Comparison of ENCODE assay signal across 8 cellular contexts in genomic region chr16:67993207-67994036, GRCh38. TPM values are rescaled to one million over a fixed set of nuclear protein-coding genes. Genes with fewer than 3 reads are reported as not detected.
A peak's percentile ranks its signal among the peaks of the same experiment; 100 is the strongest.
DNase-seq lines count a peak whose midpoint lies in the region; ATAC-seq and TF ChIP-seq lines count a peak whose summit lies in the region.

No MANE protein-coding gene starts in this region.

- H3K27me3 ChIP-seq in endodermal cell (ENCODE audit: control insufficient read depth, insufficient read depth, low read length, poor library complexity, severe bottlenecking) (peaks cover 9% of the 10 kb centered on the region), mucosa of rectum (ENCODE audit: control insufficient read depth in 2 of 2, insufficient read depth in 2 of 2, low read length in 2 of 2) (no peaks in the 10 kb centered on the region)

- H3K36me3 ChIP-seq in endodermal cell (ENCODE audit: control insufficient read depth, insufficient read depth, low read length) (no peaks in the 10 kb centered on the region), mucosa of rectum (ENCODE audit: control insufficient read depth in 2 of 2, insufficient read depth in 2 of 2, low read length in 2 of 2) (no peaks in the 10 kb centered on the region)

- H3K9ac ChIP-seq in endodermal cell (ENCODE audit: extremely low read depth, low read length, poor library complexity, severe bottlenecking) (no peak overlapping the region), mucosa of rectum (ENCODE audit: low read depth in 1 of 2, low read length in 2 of 2) (peak overlapping the region; percentile 38 to 71)

- H3K36me3 Mint-ChIP-seq in activated CD8-positive, alpha-beta memory T cell treated with anti-CD3 and anti-CD28 coated beads, Interleukin-2, amount 10 ng/mL, durations not matched to agents 7 days and 5 days, result peaks cover 4% of the 10 kb centered on the region
- no peaks in the 10 kb centered on the region for H3K36me3 Mint-ChIP-seq in endodermal cell (ENCODE audit: low read depth)

- peak overlapping the region; percentile 63 for H3K4me3 Mint-ChIP-seq in activated CD8-positive, alpha-beta memory T cell treated with anti-CD3 and anti-CD28 coated beads, Interleukin-2, amount 10 ng/mL, durations not matched to agents 7 days and 5 days
- H3K4me3 Mint-ChIP-seq in endodermal cell, result no peak overlapping the region

- CTCF ChIA-PET in activated CD8-positive, alpha-beta memory T cell treated with anti-CD3 and anti-CD28 coated beads, Interleukin-2, amount 10 ng/mL, durations not matched to agents 7 days and 5 days (lab: Charles Lee), result interaction anchor here (0.8 to 4.7 kb wide), 14 partner anchors 8 to 94 kb away, joined by 3 to 18 read pairs (median 5); no protein-coding TSS in a partner anchor

- no peak overlapping the region for H3K27ac ChIP-seq in endodermal cell (ENCODE audit: low read depth, low read length)
- peak overlapping the region; percentile 41 to 52 for H3K27ac ChIP-seq in mucosa of rectum (ENCODE audit: low read depth in 2 of 2, low read length in 2 of 2)

- no peaks in the 10 kb centered on the region for H3K9me3 Mint-ChIP-seq in activated CD8-positive, alpha-beta memory T cell treated with anti-CD3 and anti-CD28 coated beads, Interleukin-2, amount 10 ng/mL, durations not matched to agents 7 days and 5 days (ENCODE audit: low read depth)
- no peaks in the 10 kb centered on the region for H3K9me3 Mint-ChIP-seq in endodermal cell

- no peaks in the 10 kb centered on the region for H3K27me3 Mint-ChIP-seq in activated CD8-positive, alpha-beta memory T cell treated with anti-CD3 and anti-CD28 coated beads, Interleukin-2, amount 10 ng/mL, durations not matched to agents 7 days and 5 days
- peaks cover 22% of the 10 kb centered on the region for H3K27me3 Mint-ChIP-seq in endodermal cell (ENCODE audit: insufficient read depth)

- DNase-seq in AG20443 (ENCODE audit: low spot score) (peak; percentile 94), NCI-H82 treated with DMSO at 0.1 percent for 48 hours (lab: John Stamatoyannopoulos, UW; ENCODE audit: unreplicated experiment) (peak; percentile 46), endodermal cell (peak; percentile 93)
- peak; percentile 88 for DNase-seq in activated CD8-positive, alpha-beta memory T cell treated with anti-CD3 and anti-CD28 coated beads, Interleukin-2, amount 10 ng/mL, durations not matched to agents 7 days and 5 days
- DNase-seq in stimulated activated CD8-positive, alpha-beta memory T cell treated with anti-CD3 and anti-CD28 coated beads, Interleukin-4, amount 100 ng/mL, for 1 hour (ENCODE audit: low read depth in 2 of 2, low spot score in 1 of 2), result peak; percentile 46 to 59

- H3K4me1 Mint-ChIP-seq in activated CD8-positive, alpha-beta memory T cell treated with anti-CD3 and anti-CD28 coated beads, Interleukin-2, amount 10 ng/mL, durations not matched to agents 7 days and 5 days, result peaks cover 34% of the 10 kb centered on the region
- no peaks in the 10 kb centered on the region for H3K4me1 Mint-ChIP-seq in endodermal cell

- TF ChIP-seq CTCF in endodermal cell (conservative IDR thresholded peaks at IDR 0.05), result peak; percentile 100

- ATAC-seq in GM19035 (IDR thresholded peaks at IDR 0.05; ENCODE audit: unreplicated experiment) (peak; percentile 77), HG03280 (IDR thresholded peaks at IDR 0.05; ENCODE audit: unreplicated experiment) (peak; percentile 80)
- ATAC-seq in activated CD8-positive, alpha-beta memory T cell treated with anti-CD3 and anti-CD28 coated beads, Interleukin-2, amount 10 ng/mL, durations not matched to agents 7 days and 5 days, result peak; percentile 91

- peak overlapping the region; percentile 96 for H3K27ac Mint-ChIP-seq in activated CD8-positive, alpha-beta memory T cell treated with anti-CD3 and anti-CD28 coated beads, Interleukin-2, amount 10 ng/mL, durations not matched to agents 7 days and 5 days
- H3K27ac Mint-ChIP-seq in endodermal cell, result no peak overlapping the region

- 20 to 28% methylated on average over 29 to 38 of the region's 38 CpGs for WGBS in endodermal cell (ENCODE audit: insufficient coverage in 1 of 2, insufficient read length in 1 of 2), 2 experiments

- H3K4me1 ChIP-seq in endodermal cell (ENCODE audit: control insufficient read depth, insufficient read depth, low read length) (no peaks in the 10 kb centered on the region), mucosa of rectum (ENCODE audit: control insufficient read depth in 2 of 2, insufficient read depth in 2 of 2, low read length in 2 of 2) (peaks cover 10% of the 10 kb centered on the region in 2 donors)

- H3K4me3 ChIP-seq in endodermal cell (ENCODE audit: low read length) (no peak overlapping the region), mucosa of rectum (ENCODE audit: low read length in 2 of 2) (peak overlapping the region; percentile 33 to 68)

- H3K9me3 ChIP-seq in endodermal cell (ENCODE audit: control insufficient read depth, low read length) (no peaks in the 10 kb centered on the region), mucosa of rectum (ENCODE audit: control insufficient read depth in 2 of 2, low read length in 2 of 2) (no peaks in the 10 kb centered on the region)

RNA-seq across cellular contexts. Expression of gene DPEP2, which starts 5.9 kb away (rescaled TPM):
- 1 to 10 TPM; 4.5 to 4.7 TPM for total RNA-seq in activated CD8-positive, alpha-beta memory T cell treated with anti-CD3 and anti-CD28 coated beads, Interleukin-2, amount 10 ng/mL, durations not matched to agents 7 days and 5 days
- under 1 TPM in 1 of 2 donors, not detected in 1; 0.20 TPM for total RNA-seq in endodermal cell
- polyA plus RNA-seq in endodermal cell (2013, experiment 1 of 2), result not detected
- not detected for polyA plus RNA-seq in endodermal cell (2013, experiment 2 of 2)

RNA-seq across cellular contexts. Expression of gene DPEP3, which starts 13.1 kb away (rescaled TPM):
- total RNA-seq in activated CD8-positive, alpha-beta memory T cell treated with anti-CD3 and anti-CD28 coated beads, Interleukin-2, amount 10 ng/mL, durations not matched to agents 7 days and 5 days, result under 1 TPM in 1 of 2 experiments, not detected in 1; 0.28 TPM
- total RNA-seq in endodermal cell, result 1 to 10 TPM; 2.9 to 3.5 TPM
- polyA plus RNA-seq in endodermal cell (2013, experiment 1 of 2), result not detected
- polyA plus RNA-seq in endodermal cell (2013, experiment 2 of 2), result not detected

RNA-seq across cellular contexts. Expression of gene DPEP2NB, which starts 22.3 kb away (rescaled TPM):
- total RNA-seq in activated CD8-positive, alpha-beta memory T cell treated with anti-CD3 and anti-CD28 coated beads, Interleukin-2, amount 10 ng/mL, durations not matched to agents 7 days and 5 days, result not detected
- not detected for total RNA-seq in endodermal cell
- polyA plus RNA-seq in endodermal cell (2013, experiment 1 of 2), result not detected
- not detected for polyA plus RNA-seq in endodermal cell (2013, experiment 2 of 2)

RNA-seq across cellular contexts. Expression of gene SLC12A4, which starts 25.0 kb away (rescaled TPM):
- 10 to 100 TPM; 47.7 to 51.2 TPM for total RNA-seq in activated CD8-positive, alpha-beta memory T cell treated with anti-CD3 and anti-CD28 coated beads, Interleukin-2, amount 10 ng/mL, durations not matched to agents 7 days and 5 days
- total RNA-seq in endodermal cell, result 10 to 100 TPM; 37.9 to 43.4 TPM
- 21.2 TPM for polyA plus RNA-seq in endodermal cell (2013, experiment 1 of 2)
- polyA plus RNA-seq in endodermal cell (2013, experiment 2 of 2), result 18.5 TPM

RNA-seq across cellular contexts. Expression of gene DDX28, which starts 29.6 kb away (rescaled TPM):
- total RNA-seq in activated CD8-positive, alpha-beta memory T cell treated with anti-CD3 and anti-CD28 coated beads, Interleukin-2, amount 10 ng/mL, durations not matched to agents 7 days and 5 days, result 10 to 100 TPM; 14.8 to 20.8 TPM
- total RNA-seq in endodermal cell, result 10 to 100 TPM; 12.1 to 12.3 TPM
- 11.1 TPM for polyA plus RNA-seq in endodermal cell (2013, experiment 1 of 2)
- polyA plus RNA-seq in endodermal cell (2013, experiment 2 of 2), result 10.9 TPM

Comparison
In these comparisons a context has a peak if more than half of its experiments do, and no peak if none do; other contexts are left out.
1. RNA of gene DPEP2, which starts 5.9 kb away (total RNA-seq): 4.5 to 4.7 TPM in activated CD8-positive, alpha-beta memory T cell treated with anti-CD3 and anti-CD28 coated beads, Interleukin-2, amount 10 ng/mL, durations not matched to agents 7 days and 5 days; 0.20 TPM in endodermal cell; every median in the first group is over 4 times any median in the second.
2. Peak in every context shown above with its lines, with median percentiles within 50 percentile points of each other: DNase-seq and ATAC-seq.